Comparison of ENCODE assay signal across 8 cellular contexts in the genomic region with DNA sequence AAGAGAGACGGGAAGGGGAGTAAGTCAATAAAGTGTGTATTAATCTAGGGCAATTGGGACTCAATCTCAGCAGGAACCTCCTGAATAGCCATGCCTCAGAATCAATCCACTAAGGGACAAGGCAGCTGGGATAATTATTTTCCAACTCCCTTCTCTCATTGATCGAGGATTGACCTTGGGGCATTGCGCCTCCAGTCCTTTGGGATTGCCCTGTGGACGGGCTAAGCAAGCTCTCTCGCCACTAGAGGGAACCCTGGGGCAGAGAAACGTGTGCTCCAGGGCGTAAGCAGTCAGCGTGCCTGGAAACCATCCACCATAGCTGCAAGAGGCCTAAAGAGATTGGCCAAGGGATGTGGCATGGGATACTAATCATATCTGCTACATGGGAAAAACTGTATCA. TPM values are rescaled to one million over a fixed set of nuclear protein-coding genes. Genes with fewer than 3 reads are reported as not detected.
DNase-seq lines count a peak whose midpoint lies in the region; ATAC-seq and TF ChIP-seq lines count a peak whose summit lies in the region.

No MANE protein-coding gene starts in this region.

- H3K9me2 ChIP-seq in neural cell (ENCODE audit: insufficient read depth, low read length): no peaks in the 10 kb centered on the region

- no peak for TF ChIP-seq EP300 in neural cell (conservative IDR thresholded peaks at IDR 0.05; ENCODE audit: poor library complexity, severe bottlenecking)

- POLR2A ChIA-PET in CD4-positive, alpha-beta T cell (lab: Charles Lee): no interaction called here

- H3K4me3 Mint-ChIP-seq in CD4-positive, alpha-beta T cell: no peak overlapping the region

- no peaks in the 10 kb centered on the region for H3K36me3 Mint-ChIP-seq in CD4-positive, alpha-beta T cell (ENCODE audit: low read depth)

- TF ChIP-seq CTCF in CD4-positive, alpha-beta T cell (IDR thresholded peaks at IDR 0.05): peak; percentile 61
- TF ChIP-seq CTCF in fibroblast of lung (conservative IDR thresholded peaks at IDR 0.05 in 1 of 2, IDR thresholded peaks at IDR 0.05 in 1 of 2; ENCODE audit: low read depth in 1 of 2, low read length in 2 of 2) (peak; percentile 82 to 91), neural cell (IDR thresholded peaks at IDR 0.05; ENCODE audit: poor library complexity, severe bottlenecking) (peak; percentile 26)

- H3K27me3 Mint-ChIP-seq in CD4-positive, alpha-beta T cell: peaks cover 40% of the 10 kb centered on the region

- no peak for TF ChIP-seq RAD21 in neural cell (conservative IDR thresholded peaks at IDR 0.05)

- H3K9ac ChIP-seq in fibroblast of lung (ENCODE audit: insufficient read depth, low read length): no peak overlapping the region
- H3K9ac ChIP-seq in neural cell (ENCODE audit: low read length): no peak overlapping the region

- WGBS in aorta, 2 donors: 35 to 40% methylated on average over 8 of the region's 8 CpGs

- no peak overlapping the region for H3K27ac Mint-ChIP-seq in CD4-positive, alpha-beta T cell

- CTCF ChIA-PET in CD4-positive, alpha-beta T cell (lab: Charles Lee): no interaction called here

- H4K20me1 ChIP-seq in fibroblast of lung (ENCODE audit: control insufficient read depth, extremely low read depth, insufficient read depth, low read length) (no peaks in the 10 kb centered on the region), neural cell (ENCODE audit: insufficient read depth) (no peaks in the 10 kb centered on the region)

- DNase-seq in CD4-positive, alpha-beta T cell: peak in 8 of 10 experiments; percentile 0 to 35 (median 10)
- DNase-seq in NCI-H2171 treated with DMSO at 0.1 percent for 48 hours (lab: John Stamatoyannopoulos, UW) (peak; percentile 51), fibroblast of lung (ENCODE audit: low read depth in 2 of 2) (peak; percentile 64 to 90), aorta (peak; percentile 65 to 84)
- DNase-seq in activated CD8-positive, alpha-beta memory T cell treated with anti-CD3 and anti-CD28 coated beads for 24 hours: peak; percentile 64

- H3K36me3 ChIP-seq in fibroblast of lung (ENCODE audit: control insufficient read depth, insufficient read depth, low read length) (no peaks in the 10 kb centered on the region), neural cell (ENCODE audit: insufficient read depth, low read length) (no peaks in the 10 kb centered on the region), aorta (ENCODE audit: control insufficient read depth in 1 of 2, insufficient read depth in 2 of 2, low read length in 1 of 2) (no peaks in the 10 kb centered on the region)

- peaks cover 7% of the 10 kb centered on the region for H3K9me3 ChIP-seq in CD4-positive, alpha-beta T cell (ENCODE audit: control insufficient read depth, low read length)
- H3K9me3 ChIP-seq in fibroblast of lung (ENCODE audit: control insufficient read depth, insufficient read depth, low read depth, low read length) (no peaks in the 10 kb centered on the region), neural cell (ENCODE audit: low read length) (no peaks in the 10 kb centered on the region), aorta (ENCODE audit: control insufficient read depth, low read length) (peaks cover 1% of the 10 kb centered on the region)

- no peak for ATAC-seq in CD4-positive, alpha-beta T cell (ENCODE audit: poor library complexity)
- ATAC-seq in GM21619 (IDR thresholded peaks at IDR 0.05; ENCODE audit: unreplicated experiment) (peak; percentile 62), aorta (ENCODE audit: low FRiP score) (peak; percentile 78), GM21786 (IDR thresholded peaks at IDR 0.05; ENCODE audit: unreplicated experiment) (no peak)

- H3K4me3 ChIP-seq in fibroblast of lung (replicated peaks in 1 of 4; ENCODE audit: control extremely low read depth in 1 of 4, insufficient read depth in 1 of 4, low read depth in 3 of 4, low read length in 4 of 4): no peak overlapping the region
- H3K4me3 ChIP-seq in neural cell (ENCODE audit: low read length): no peak overlapping the region
- no peak overlapping the region for H3K4me3 ChIP-seq in aorta (ENCODE audit: low read length in 2 of 2)

- no peaks in the 10 kb centered on the region for H3K4me1 Mint-ChIP-seq in CD4-positive, alpha-beta T cell (ENCODE audit: low read depth)

- no peaks in the 10 kb centered on the region for H3F3A ChIP-seq in neural cell (ENCODE audit: insufficient read depth, low read length, poor library complexity, severe bottlenecking)

- intact Hi-C loops in CD4-positive, alpha-beta T cell (cut with DNase I, micrococcal nuclease): loop anchor here in 1 of 2 experiments (5.0 kb wide), 1 partner anchor 51 kb away; no protein-coding TSS in a partner anchor
- intact Hi-C loops in aorta (cut with DNase I): loop anchor here (5.0 to 10.0 kb wide), 3 partner anchors 46 to 219 kb away; no protein-coding TSS in a partner anchor

- H3K4me1 ChIP-seq in fibroblast of lung (ENCODE audit: control insufficient read depth, extremely low read depth, insufficient read depth, low read length) (no peaks in the 10 kb centered on the region), aorta (ENCODE audit: control insufficient read depth in 1 of 2, insufficient read depth in 2 of 2, low read length in 2 of 2) (peaks cover 4 to 12% of the 10 kb centered on the region in 2 donors)

- no peaks in the 10 kb centered on the region for H3K79me2 ChIP-seq in fibroblast of lung (ENCODE audit: control insufficient read depth, insufficient read depth, low read length)
- H3K79me2 ChIP-seq in neural cell (replicated peaks; ENCODE audit: insufficient read depth, low read length): no peaks in the 10 kb centered on the region

- no peak overlapping the region for H3K4me2 ChIP-seq in fibroblast of lung (ENCODE audit: extremely low read depth, insufficient read depth, low read length)
- H3K4me2 ChIP-seq in neural cell (ENCODE audit: low read length): no peak overlapping the region

- no peak overlapping the region for H2AFZ ChIP-seq in fibroblast of lung (ENCODE audit: low read length)
- H2AFZ ChIP-seq in neural cell (ENCODE audit: low read depth, low read length): no peak overlapping the region

- no peak overlapping the region for H3K27ac ChIP-seq in CD4-positive, alpha-beta T cell (ENCODE audit: low read depth, low read length)
- H3K27ac ChIP-seq in fibroblast of lung (ENCODE audit: insufficient read depth, low read length): no peak overlapping the region
- no peak overlapping the region for H3K27ac ChIP-seq in neural cell (ENCODE audit: low read length)
- no peak overlapping the region for H3K27ac ChIP-seq in aorta (ENCODE audit: low read depth in 1 of 2, low read length in 2 of 2)

- H3K27me3 ChIP-seq in CD4-positive, alpha-beta T cell (ENCODE audit: control insufficient read depth, insufficient read depth, low read length): peaks cover 9% of the 10 kb centered on the region
- H3K27me3 ChIP-seq in fibroblast of lung (ENCODE audit: control insufficient read depth, insufficient read depth, low read length): no peaks in the 10 kb centered on the region
- no peaks in the 10 kb centered on the region for H3K27me3 ChIP-seq in neural cell (ENCODE audit: insufficient read depth, low read depth, low read length)
- H3K27me3 ChIP-seq in aorta (ENCODE audit: control insufficient read depth in 1 of 2, insufficient read depth in 2 of 2, low read length in 1 of 2): no peaks in the 10 kb centered on the region

- H3K9me3 Mint-ChIP-seq in CD4-positive, alpha-beta T cell: no peaks in the 10 kb centered on the region

TF ChIP-seq in neural cell, 6 proteins besides CTCF, POLR2A, EP300 and RAD21:
- no peak for TF ChIP-seq POLR2AphosphoS5 (IDR thresholded peaks at IDR 0.05)
- TF ChIP-seq, protein P1, sequence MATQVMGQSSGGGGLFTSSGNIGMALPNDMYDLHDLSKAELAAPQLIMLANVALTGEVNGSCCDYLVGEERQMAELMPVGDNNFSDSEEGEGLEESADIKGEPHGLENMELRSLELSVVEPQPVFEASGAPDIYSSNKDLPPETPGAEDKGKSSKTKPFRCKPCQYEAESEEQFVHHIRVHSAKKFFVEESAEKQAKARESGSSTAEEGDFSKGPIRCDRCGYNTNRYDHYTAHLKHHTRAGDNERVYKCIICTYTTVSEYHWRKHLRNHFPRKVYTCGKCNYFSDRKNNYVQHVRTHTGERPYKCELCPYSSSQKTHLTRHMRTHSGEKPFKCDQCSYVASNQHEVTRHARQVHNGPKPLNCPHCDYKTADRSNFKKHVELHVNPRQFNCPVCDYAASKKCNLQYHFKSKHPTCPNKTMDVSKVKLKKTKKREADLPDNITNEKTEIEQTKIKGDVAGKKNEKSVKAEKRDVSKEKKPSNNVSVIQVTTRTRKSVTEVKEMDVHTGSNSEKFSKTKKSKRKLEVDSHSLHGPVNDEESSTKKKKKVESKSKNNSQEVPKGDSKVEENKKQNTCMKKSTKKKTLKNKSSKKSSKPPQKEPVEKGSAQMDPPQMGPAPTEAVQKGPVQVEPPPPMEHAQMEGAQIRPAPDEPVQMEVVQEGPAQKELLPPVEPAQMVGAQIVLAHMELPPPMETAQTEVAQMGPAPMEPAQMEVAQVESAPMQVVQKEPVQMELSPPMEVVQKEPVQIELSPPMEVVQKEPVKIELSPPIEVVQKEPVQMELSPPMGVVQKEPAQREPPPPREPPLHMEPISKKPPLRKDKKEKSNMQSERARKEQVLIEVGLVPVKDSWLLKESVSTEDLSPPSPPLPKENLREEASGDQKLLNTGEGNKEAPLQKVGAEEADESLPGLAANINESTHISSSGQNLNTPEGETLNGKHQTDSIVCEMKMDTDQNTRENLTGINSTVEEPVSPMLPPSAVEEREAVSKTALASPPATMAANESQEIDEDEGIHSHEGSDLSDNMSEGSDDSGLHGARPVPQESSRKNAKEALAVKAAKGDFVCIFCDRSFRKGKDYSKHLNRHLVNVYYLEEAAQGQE (IDR thresholded peaks at IDR 0.05; ENCODE audit: borderline replicate concordance): no peak

RNA-seq across cellular contexts. Expression of a gene that starts 53.9 kb away (rescaled TPM):
- total RNA-seq in CD4-positive, alpha-beta T cell: 10 to 100 TPM in 1 of 2 experiments, 1 to 10 TPM in 1; 8.5 to 10.1 TPM
- total RNA-seq in fibroblast of lung (9.5 and 10.6 TPM in 2 replicates), aorta (10 to 100 TPM in 1 of 2 donors, 1 to 10 TPM in 1; 9.1 to 14.0 TPM)
- polyA plus RNA-seq in fibroblast of lung (4.3 and 5.9 TPM in 2 replicates), neural cell (5.8 and 7.0 TPM in 2 replicates), aorta (1 to 10 TPM; 2.2 to 6.4 TPM)
- polyA plus RNA-seq in fibroblast of lung (2012): 4.6 and 6.8 TPM in 2 replicates
- polyA minus RNA-seq in fibroblast of lung (ENCODE audit: low replicate concordance) (2.1 and 13.2 TPM in 2 replicates), neural cell (16.2 and 16.8 TPM in 2 replicates)

Comparison
In these comparisons a context has a peak if more than half of its experiments do, and no peak if none do; other contexts are left out.
1. ATAC-seq: peak in GM21619 (single experiment) and aorta (single experiment); none in CD4-positive, alpha-beta T cell (single experiment) and GM21786 (single experiment).
2. DNase-seq: peak in every context shown above with its lines; median percentile 77 in fibroblast of lung; 74 in aorta; 64 in activated CD8-positive, alpha-beta memory T cell treated with anti-CD3 and anti-CD28 coated beads for 24 hours; 51 in NCI-H2171 treated with DMSO at 0.1 percent for 48 hours; 10 in CD4-positive, alpha-beta T cell.
3. CTCF ChIP-seq: peak in every context shown above with its lines; median percentile 86 in fibroblast of lung; 61 in CD4-positive, alpha-beta T cell; 26 in neural cell.